Comparison of ENCODE assay signal across 13 cellular contexts in genomic region chr21:26945916-26946315, GRCh38. TPM values are rescaled to one million over a fixed set of nuclear protein-coding genes. Genes with fewer than 3 reads are reported as not detected.
DNase-seq lines count a peak whose midpoint lies in the region; ATAC-seq and TF ChIP-seq lines count a peak whose summit lies in the region.
"Had no signal": no experiment of that assay in that cellular context is flagged by ENCODE, and none has a peak within 500 bp of the region (broad histone marks: within the 10 kb centered on the region; RNA-seq: fewer than 3 reads in every experiment).

No MANE protein-coding gene starts in this region.

- H3K4me1 ChIP-seq in GM23248 (ENCODE audit: insufficient read depth) = peaks cover 30% of the 10 kb centered on the region
- H3K4me1 ChIP-seq in smooth muscle cell (ENCODE audit: low read depth) = peaks cover 21% of the 10 kb centered on the region
- H3K4me1 ChIP-seq: adrenal gland had no signal

- H3K4me3 ChIP-seq in GM23248 (0 out of 2 replicates have a peak overlapping the region, but pooled peaks have one; percentile 22), smooth muscle cell (peak overlapping the region; percentile 20)
- H3K4me3 ChIP-seq: adrenal gland had no signal

- H3K9me3 ChIP-seq in GM23248 (ENCODE audit: low read depth) = no peaks in the 10 kb centered on the region
- no peaks in the 10 kb centered on the region for H3K9me3 ChIP-seq in smooth muscle cell (replicated peaks; ENCODE audit: low read depth)

- peaks cover 19% of the 10 kb centered on the region for H3K36me3 Mint-ChIP-seq in chondrocyte (ENCODE audit: low read depth)
- H3K36me3 Mint-ChIP-seq: CD4-positive, CD25-positive, alpha-beta regulatory T cell had no signal

- no peaks in the 10 kb centered on the region for H3K79me2 ChIP-seq in GM23248 (ENCODE audit: insufficient read depth)
- H3K79me2 ChIP-seq in smooth muscle cell (ENCODE audit: low read depth) = no peaks in the 10 kb centered on the region

- peaks cover 29% of the 10 kb centered on the region for H3K4me1 Mint-ChIP-seq in chondrocyte (ENCODE audit: low read depth)
- H3K4me1 Mint-ChIP-seq: CD4-positive, CD25-positive, alpha-beta regulatory T cell; T-helper 17 cell had no signal

- peak; percentile 43 for DNase-seq in GM23248
- DNase-seq in chondrocyte (ENCODE audit: low spot score) = no peak
- DNase-seq in left lobe of liver (ENCODE audit: low spot score) = no peak
- DNase-seq in smooth muscle cell (lab: John Stamatoyannopoulos, UW; ENCODE audit: unreplicated experiment) = no peak
- no peak for DNase-seq in GM19240 (ENCODE audit: insufficient read length, low spot score)
- DNase-seq in stimulated activated CD8-positive, alpha-beta memory T cell treated with anti-CD3 and anti-CD28 coated beads, Interleukin-4, amount 100 ng/mL, for 48 hours = no peak
- DNase-seq: CD4-positive, CD25-positive, alpha-beta regulatory T cell; NCI-H1105; T-helper 17 cell had no signal

- H3K36me3 ChIP-seq in GM23248 (ENCODE audit: low read depth) = no peaks in the 10 kb centered on the region
- H3K36me3 ChIP-seq in smooth muscle cell (ENCODE audit: low read depth) = no peaks in the 10 kb centered on the region
- H3K36me3 ChIP-seq: adrenal gland had no signal

- H3K27me3 Mint-ChIP-seq in chondrocyte (ENCODE audit: low read depth) = peaks cover 3% of the 10 kb centered on the region
- H3K27me3 Mint-ChIP-seq: CD4-positive, CD25-positive, alpha-beta regulatory T cell had no signal

- no peaks in the 10 kb centered on the region for H3K9me2 ChIP-seq in GM23248 (ENCODE audit: insufficient read depth)

- no peak overlapping the region for H3K4me3 Mint-ChIP-seq in chondrocyte (ENCODE audit: unreplicated experiment)
- H3K4me3 Mint-ChIP-seq: CD4-positive, CD25-positive, alpha-beta regulatory T cell; T-helper 17 cell had no signal

- H3K27me3 ChIP-seq in GM23248 (replicated peaks; ENCODE audit: insufficient read depth) (no peaks in the 10 kb centered on the region), smooth muscle cell (ENCODE audit: low read depth) (no peaks in the 10 kb centered on the region)
- H3K27me3 ChIP-seq: adrenal gland had no signal

- in situ Hi-C loops in GM23248 (cut with MboI) = no loop called here

- TF ChIP-seq CTCF in chondrocyte (IDR thresholded peaks at IDR 0.05) (no peak), smooth muscle cell (IDR thresholded peaks at IDR 0.05; ENCODE audit: borderline replicate concordance, insufficient read depth, poor library complexity, severe bottlenecking) (no peak)

- H3K9ac ChIP-seq in GM23248 = no peak overlapping the region
- H3K9ac ChIP-seq in smooth muscle cell (ENCODE audit: low read depth) = peak overlapping the region; percentile 0

- peak overlapping the region; percentile 52 for H3K4me2 ChIP-seq in GM23248 (ENCODE audit: unreplicated experiment)
- peak overlapping the region; percentile 77 for H3K4me2 ChIP-seq in smooth muscle cell

- peak overlapping the region; percentile 73 for H2AFZ ChIP-seq in GM23248
- peak overlapping the region; percentile 78 for H2AFZ ChIP-seq in smooth muscle cell (ENCODE audit: low read depth)

- H3K27ac Mint-ChIP-seq in chondrocyte (ENCODE audit: unreplicated experiment) = peak overlapping the region; percentile 51
- H3K27ac Mint-ChIP-seq: CD4-positive, CD25-positive, alpha-beta regulatory T cell; T-helper 17 cell had no signal

- ATAC-seq in left lobe of liver (peak; percentile 35), GM18909 (IDR thresholded peaks at IDR 0.05; ENCODE audit: poor library complexity, unreplicated experiment) (no peak), GM21786 (IDR thresholded peaks at IDR 0.05; ENCODE audit: unreplicated experiment) (no peak)
- ATAC-seq: T-helper 17 cell had no signal

- H3K9me3 Mint-ChIP-seq in chondrocyte (ENCODE audit: low read depth) = no peaks in the 10 kb centered on the region

- H3K27ac ChIP-seq in GM23248 (no peak overlapping the region), smooth muscle cell (ENCODE audit: low read depth) (peak overlapping the region; percentile 46)
- H3K27ac ChIP-seq: adrenal gland had no signal

- WGBS in GM23248 (ENCODE audit: low coverage in 1 of 2, low lambda C conversion rate in 2 of 2, missing lambda C conversion rate in 2 of 2), 2 experiments = 16 to 22% methylated on average over 8 of the region's 8 CpGs
- WGBS in smooth muscle cell (ENCODE audit: low lambda C conversion rate) = 32% methylated on average over 8 of the region's 8 CpGs

- H4K20me1 ChIP-seq in GM23248 (ENCODE audit: insufficient read depth) (no peaks in the 10 kb centered on the region), smooth muscle cell (ENCODE audit: low read depth) (no peaks in the 10 kb centered on the region)

- H3F3A ChIP-seq in GM23248 (ENCODE audit: insufficient read depth) = peaks cover 30% of the 10 kb centered on the region; the same call in 1 of the 2 replicates
- no peaks in the 10 kb centered on the region for H3F3A ChIP-seq in smooth muscle cell (ENCODE audit: low read depth)

RNA-seq across cellular contexts. Expression of gene ADAMTS5, which starts 21.0 kb away (rescaled TPM):
- total RNA-seq in GM23248 (2014; rRNA removed; shearing (Covaris generic)) = 9.6 and 11.8 TPM in 2 replicates
- polyA plus RNA-seq in GM23248 (2016; fragmentation: Nextera tagmentation; extraction: Ambion mirVana) (6.5 TPM in 2 replicates), smooth muscle cell (6.5 and 7.6 TPM in 2 replicates)
- total RNA-seq in chondrocyte (28.8 to 52.2 TPM (median 30.4 TPM) in 3 replicates), left lobe of liver (0.48 TPM), smooth muscle cell (15.5 and 18.4 TPM in 2 replicates)
- total RNA-seq: CD4-positive, CD25-positive, alpha-beta regulatory T cell; endothelial cell of umbilical vein; T-helper 17 cell had no signal
- polyA plus RNA-seq: CD4-positive, CD25-positive, alpha-beta regulatory T cell; endothelial cell of umbilical vein had no signal
